In the genomic region with DNA sequence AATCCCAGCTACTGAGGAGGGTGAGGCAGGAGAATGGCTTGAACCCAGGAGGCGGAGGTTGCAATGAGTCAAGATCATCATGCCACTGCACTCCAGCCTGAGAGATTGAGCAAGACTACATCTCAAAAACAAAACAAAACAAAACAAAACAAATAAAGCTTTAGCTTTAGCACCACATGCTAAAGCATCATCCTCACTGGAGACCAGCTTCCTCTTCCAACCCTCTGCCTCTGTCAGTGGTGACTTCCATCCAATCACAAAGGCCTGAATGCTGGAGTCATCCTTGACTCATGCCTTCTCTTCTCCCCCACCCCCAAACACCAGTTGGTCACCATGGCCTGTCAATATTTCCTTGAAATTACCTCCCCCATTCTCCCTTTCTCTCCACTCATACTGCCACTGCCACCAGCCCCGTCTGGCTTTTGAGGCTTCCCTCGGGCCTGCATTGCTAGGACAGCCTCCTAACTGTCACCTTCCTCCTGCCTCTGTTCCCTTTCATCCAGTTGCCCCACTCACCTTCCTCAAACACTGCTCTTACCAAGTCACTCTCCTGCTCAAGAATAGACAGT, we compare ENCODE assay signal across 11 cellular contexts. TPM values are rescaled to one million over a fixed set of nuclear protein-coding genes. Genes with fewer than 3 reads are reported as not detected.
DNase-seq lines count a peak whose midpoint lies in the region; ATAC-seq and TF ChIP-seq lines count a peak whose summit lies in the region.
"Had no signal": no experiment of that assay in that cellular context is flagged by ENCODE, and none has a peak within 500 bp of the region (broad histone marks: within the 10 kb centered on the region; RNA-seq: fewer than 3 reads in every experiment).

No MANE protein-coding gene starts in this region.

- no peak overlapping the region for H3K4me3 Mint-ChIP-seq in GM23338
- H3K4me3 Mint-ChIP-seq: H9 had no signal

- H3K9ac ChIP-seq in subcutaneous abdominal adipose tissue (ENCODE audit: low read length in 5 of 5) = no peak overlapping the region

- H4K20me1 ChIP-seq in GM23338 (replicated peaks; ENCODE audit: insufficient read depth) = no peaks in the 10 kb centered on the region; the same call in none of the 2 replicates

- H3K36me3 ChIP-seq in subcutaneous abdominal adipose tissue (ENCODE audit: control insufficient read depth in 5 of 5, insufficient read depth in 5 of 5, low read length in 5 of 5) (no peaks in the 10 kb centered on the region), GM23338 (ENCODE audit: insufficient read depth) (peaks cover 5% of the 10 kb centered on the region; the same call in 1 of the 2 replicates)

- no peaks in the 10 kb centered on the region for H3K9me3 Mint-ChIP-seq in GM23338
- H3K9me3 Mint-ChIP-seq: H9 had no signal

- H3K79me2 ChIP-seq in GM23338 (replicated peaks; ENCODE audit: insufficient read depth) = no peaks in the 10 kb centered on the region

- peak; percentile 50 to 59 for DNase-seq in activated T-cell treated with anti-CD3 and anti-CD28 coated beads, Interleukin-2, amount 50 U/mL, for 48 hours
- DNase-seq in activated T-cell treated with anti-CD3 and anti-CD28 coated beads, Interleukin-2, amount 50 U/mL, for 1 hour = no peak
- DNase-seq in SIG-M5 (lab: John Stamatoyannopoulos, UW) (peak; percentile 78), fibroblast of mammary gland (ENCODE audit: low read depth) (peak; percentile 99), LoVo (ENCODE audit: low spot score) (no peak), GM23338 (ENCODE audit: low spot score) (no peak), germinal center (ENCODE audit: low spot score) (no peak)
- DNase-seq: cerebellar nuclear complex, H9 had no signal

- TF ChIP-seq CTCF in fibroblast of mammary gland (conservative IDR thresholded peaks at IDR 0.05; ENCODE audit: control insufficient read depth, insufficient read depth, low read depth, low read length) (no peak), GM23338 (conservative IDR thresholded peaks at IDR 0.05; ENCODE audit: low read depth in 2 of 2) (no peak)

- H3K27ac ChIP-seq in subcutaneous abdominal adipose tissue (ENCODE audit: low read depth, low read length) = peak overlapping the region; percentile 27
- no peak overlapping the region for H3K27ac ChIP-seq in GM23338 (ENCODE audit: low read depth)
- H3K27ac ChIP-seq: PC-9 had no signal

- H3K4me3 ChIP-seq in fibroblast of mammary gland (ENCODE audit: control insufficient read depth, low read depth, low read length) (no peak overlapping the region), subcutaneous abdominal adipose tissue (ENCODE audit: low read depth in 1 of 5, low read length in 5 of 5) (no peak overlapping the region), GM23338 (no peak overlapping the region)
- H3K4me3 ChIP-seq: PC-9 had no signal

- H3K4me1 ChIP-seq in subcutaneous abdominal adipose tissue (ENCODE audit: control insufficient read depth in 5 of 5, insufficient read depth in 5 of 5, low read length in 5 of 5) = peaks cover 7 to 57% (median 41%) of the 10 kb centered on the region in 5 donors
- H3K4me1 ChIP-seq in GM23338 (ENCODE audit: insufficient read depth) = peaks cover 52% of the 10 kb centered on the region

- peaks cover 20% of the 10 kb centered on the region for H3K27me3 Mint-ChIP-seq in GM23338 (ENCODE audit: insufficient read depth, low read depth, poor library complexity)

- ATAC-seq in GM23338 = no peak

- H3K36me3 Mint-ChIP-seq in GM23338 (ENCODE audit: low read depth) = peaks cover 9% of the 10 kb centered on the region; the same call in 2 of the 3 replicates

- H3F3A ChIP-seq in GM23338 (replicated peaks; ENCODE audit: low read depth) = peaks cover 4% of the 10 kb centered on the region

- H3K4me2 ChIP-seq in GM23338 = no peak overlapping the region
- H3K4me2 ChIP-seq: PC-9 had no signal

- H3K27me3 ChIP-seq in subcutaneous abdominal adipose tissue (ENCODE audit: control insufficient read depth in 5 of 5, insufficient read depth in 4 of 5, low read length in 5 of 5) (no peaks in the 10 kb centered on the region), GM23338 (ENCODE audit: insufficient read depth) (peaks cover 6% of the 10 kb centered on the region; the same call in 1 of the 2 replicates)

- no peaks in the 10 kb centered on the region for H3K9me2 ChIP-seq in GM23338 (ENCODE audit: insufficient read depth)

- H3K9me3 ChIP-seq in subcutaneous abdominal adipose tissue (ENCODE audit: control insufficient read depth in 5 of 5, low read length in 5 of 5) = no peaks in the 10 kb centered on the region

- H3K4me1 Mint-ChIP-seq in GM23338 = peaks cover 56% of the 10 kb centered on the region

- H2AFZ ChIP-seq in GM23338 = no peak overlapping the region
- H2AFZ ChIP-seq: PC-9 had no signal

- H3K27ac Mint-ChIP-seq in GM23338 = no peak overlapping the region
- H3K27ac Mint-ChIP-seq: H9 had no signal

TF ChIP-seq in GM23338, 12 proteins besides CTCF, POLR2A, EP300 and RAD21 (continues in another document):
- no peak for TF ChIP-seq EZH2 (IDR thresholded peaks at IDR 0.05; ENCODE audit: low read depth, unreplicated experiment)
- TF ChIP-seq ZNF331 (CRISPR knock-in tag; IDR thresholded peaks at IDR 0.05; ENCODE audit: low read depth) = no peak
- no peak for TF ChIP-seq CREB1 (CRISPR knock-in tag; IDR thresholded peaks at IDR 0.05; ENCODE audit: low read depth)
- TF ChIP-seq REST (IDR thresholded peaks at IDR 0.05; ENCODE audit: unreplicated experiment) = no peak
- no peak for TF ChIP-seq STAT1 (IDR thresholded peaks at IDR 0.05; ENCODE audit: unreplicated experiment)

RNA-seq across cellular contexts. Expression of gene ZNF385A, which starts 1.4 kb away (rescaled TPM):
- 10.9 and 22.3 TPM in 2 replicates for total RNA-seq in GM23338 (2014; rRNA removed; shearing (Covaris generic))
- 19.6 and 21.7 TPM in 2 replicates for polyA plus RNA-seq in GM23338 (2016; fragmentation: Nextera tagmentation; extraction: Ambion mirVana)

RNA-seq across cellular contexts. Expression of gene GPR84, which starts 18.8 kb away (rescaled TPM):
- not detected in 2 replicates for total RNA-seq in GM23338 (2014; rRNA removed; shearing (Covaris generic))
- not detected in 2 replicates for polyA plus RNA-seq in GM23338 (2016; fragmentation: Nextera tagmentation; extraction: Ambion mirVana)
- total RNA-seq: H9, PC-9 had no signal

RNA-seq across cellular contexts. Expression of gene ITGA5, which starts 35.9 kb away (rescaled TPM):
- total RNA-seq in GM23338 (2014; rRNA removed; shearing (Covaris generic)) = 23.7 and 24.2 TPM in 2 replicates
- polyA plus RNA-seq in GM23338 (2016; fragmentation: Nextera tagmentation; extraction: Ambion mirVana) = 5.9 and 7.3 TPM in 2 replicates

RNA-seq across cellular contexts. Expression of gene COPZ1, which starts 58.2 kb away (rescaled TPM):
- 72.5 and 91.2 TPM in 2 replicates for total RNA-seq in GM23338 (2014; rRNA removed; shearing (Covaris generic))
- 72.7 and 79.9 TPM in 2 replicates for polyA plus RNA-seq in GM23338 (2016; fragmentation: Nextera tagmentation; extraction: Ambion mirVana)

Comparison
In these comparisons a context has a peak if more than half of its experiments do, and no peak if none do; other contexts are left out.
1. DNase-seq: peak in activated T-cell treated with anti-CD3 and anti-CD28 coated beads, Interleukin-2, amount 50 U/mL, for 48 hours (2 of 2), SIG-M5 (single experiment) and fibroblast of mammary gland (single experiment); none in activated T-cell treated with anti-CD3 and anti-CD28 coated beads, Interleukin-2, amount 50 U/mL, for 1 hour (single experiment), LoVo (single experiment), GM23338 (single experiment) and germinal center (single experiment).